In genomic region chr4:99447079-99447478, GRCh38 we compare ENCODE assay signal across 8 cellular contexts. TPM values are rescaled to one million over a fixed set of nuclear protein-coding genes. Genes with fewer than 3 reads are reported as not detected.
DNase-seq lines count a peak whose midpoint lies in the region; ATAC-seq and TF ChIP-seq lines count a peak whose summit lies in the region.

No MANE protein-coding gene starts in this region.

- H3K9me3 Mint-ChIP-seq in stimulated activated memory B cell treated with anti-CD40 and anti-IgM and Interleukin-4, amounts not matched to agents 10 μg/mL and 1 μg/mL and 100 μg/mL, for 72 hours, result peaks cover 10% of the 10 kb centered on the region

- no peak overlapping the region for H3K27ac Mint-ChIP-seq in stimulated activated memory B cell treated with anti-CD40 and anti-IgM and Interleukin-4, amounts not matched to agents 10 μg/mL and 1 μg/mL and 100 μg/mL, for 72 hours

- no peak for TF ChIP-seq CTCF in choroid plexus epithelial cell (conservative IDR thresholded peaks at IDR 0.05; ENCODE audit: low read depth, low read length)

- peaks cover 12% of the 10 kb centered on the region for H3K4me1 Mint-ChIP-seq in stimulated activated memory B cell treated with anti-CD40 and anti-IgM and Interleukin-4, amounts not matched to agents 10 μg/mL and 1 μg/mL and 100 μg/mL, for 72 hours

- H3K36me3 Mint-ChIP-seq in stimulated activated memory B cell treated with anti-CD40 and anti-IgM and Interleukin-4, amounts not matched to agents 10 μg/mL and 1 μg/mL and 100 μg/mL, for 72 hours, result no peaks in the 10 kb centered on the region

- no peak overlapping the region for H3K4me3 ChIP-seq in choroid plexus epithelial cell (ENCODE audit: low read depth, low read length)

- DNase-seq in ELR (ENCODE audit: low read depth) (peak; percentile 27), HK-2 (ENCODE audit: unreplicated experiment) (peak; percentile 18), choroid plexus epithelial cell (ENCODE audit: low read depth) (peak; percentile 61), NCI-H1092 treated with DMSO at 0.1 percent for 48 hours (lab: John Stamatoyannopoulos, UW) (no peak), occipital lobe (lab: John Stamatoyannopoulos, UW) (no peak)
- no peak for DNase-seq in activated CD4-positive, alpha-beta T cell treated with anti-CD3 and anti-CD28 coated beads for 4 hours

- ATAC-seq in GM21526 (IDR thresholded peaks at IDR 0.05; ENCODE audit: low FRiP score, unreplicated experiment), result peak; percentile 85
- peak; percentile 67 for ATAC-seq in stimulated activated memory B cell treated with anti-CD40 and anti-IgM and Interleukin-4, amounts not matched to agents 10 μg/mL and 1 μg/mL and 100 μg/mL, for 72 hours

- H3K4me3 Mint-ChIP-seq in stimulated activated memory B cell treated with anti-CD40 and anti-IgM and Interleukin-4, amounts not matched to agents 10 μg/mL and 1 μg/mL and 100 μg/mL, for 72 hours, result no peak overlapping the region

- H3K27me3 Mint-ChIP-seq in stimulated activated memory B cell treated with anti-CD40 and anti-IgM and Interleukin-4, amounts not matched to agents 10 μg/mL and 1 μg/mL and 100 μg/mL, for 72 hours, result no peaks in the 10 kb centered on the region

RNA-seq across cellular contexts. Expression of gene ADH7, which starts 11.9 kb away (rescaled TPM):
- total RNA-seq in occipital lobe, result not detected

Comparison
In these comparisons a context has a peak if more than half of its experiments do, and no peak if none do; other contexts are left out.
1. DNase-seq: peak in ELR (single experiment), HK-2 (single experiment) and choroid plexus epithelial cell (single experiment); none in NCI-H1092 treated with DMSO at 0.1 percent for 48 hours (single experiment), occipital lobe (single experiment) and activated CD4-positive, alpha-beta T cell treated with anti-CD3 and anti-CD28 coated beads for 4 hours (0 of 2).